Comparison of ENCODE assay signal across 29 cellular contexts in the genomic region with DNA sequence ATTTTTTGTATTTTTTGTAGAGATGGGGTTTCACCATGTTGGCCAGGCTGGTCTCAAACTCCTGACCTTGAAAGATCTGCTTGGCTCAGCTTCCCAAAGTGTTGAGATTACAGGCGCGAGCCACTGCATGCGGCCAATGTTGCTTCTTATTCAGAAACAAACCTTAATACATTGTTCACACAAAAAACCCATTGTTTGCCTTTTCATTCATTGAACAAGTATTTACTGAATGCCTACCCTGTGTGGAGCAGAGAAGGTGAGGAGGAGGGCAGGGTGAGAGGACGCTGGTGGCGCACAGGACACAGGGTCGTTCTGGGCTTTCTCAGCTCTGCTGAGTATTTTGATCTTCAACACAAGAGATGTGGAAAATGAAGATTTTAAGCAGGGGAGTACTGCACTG. TPM values are rescaled to one million over a fixed set of nuclear protein-coding genes. Genes with fewer than 3 reads are reported as not detected.
"Had no signal": no experiment of that assay in that cellular context is flagged by ENCODE, and none has a peak within 500 bp of the region (broad histone marks: within the 10 kb centered on the region; RNA-seq: fewer than 3 reads in every experiment).

No MANE protein-coding gene starts in this region.

- H3K27ac Mint-ChIP-seq: activated CD4-positive, alpha-beta memory T cell treated with anti-CD3 and anti-CD28 coated beads, Interleukin-2, amount 10 ng/mL, durations not matched to agents 7 days and 5 days; activated CD4-positive, alpha-beta T cell treated with anti-CD3 and anti-CD28 coated beads, Interleukin-2, amount 10 ng/mL, durations not matched to agents 7 days and 5 days; activated naive CD4-positive, alpha-beta T cell treated with anti-CD3 and anti-CD28 coated beads, Interleukin-2, amount 10 ng/mL, durations not matched to agents 7 days and 5 days; activated naive CD8-positive, alpha-beta T cell treated with anti-CD3 and anti-CD28 coated beads for 36 hours; activated T-cell treated with anti-CD3 and anti-CD28 coated beads, Interleukin-2, amount 50 U/mL, for 72 hours; activated T-helper 2 cell treated with anti-CD3 and anti-CD28 coated beads, Interferon-gamma antibody, Interleukin-2, Interleukin-4, amounts not matched to agents 10 μg/mL and 5 μg/mL and 100 μg/mL, durations not matched to agents 14 hours and 24 hours and 36 hours; T-cell had no signal

- DNase-seq: activated CD4-positive, alpha-beta memory T cell treated with anti-CD3 and anti-CD28 coated beads, Interleukin-2, amount 10 ng/mL, durations not matched to agents 7 days and 5 days; activated CD4-positive, alpha-beta T cell treated with anti-CD3 and anti-CD28 coated beads, Interleukin-2, amount 10 ng/mL, durations not matched to agents 7 days and 5 days; activated CD4-positive, CD25-positive, alpha-beta regulatory T cell; activated gamma-delta T cell treated with Interleukin-2 at 50 U/mL for 16 hours; activated naive CD4-positive, alpha-beta T cell treated with anti-CD3 and anti-CD28 coated beads, Interleukin-2, amount 10 ng/mL, durations not matched to agents 7 days and 5 days; activated naive CD8-positive, alpha-beta T cell treated with anti-CD3 and anti-CD28 coated beads for 36 hours; activated T-cell treated with anti-CD3 and anti-CD28 coated beads for 4 hours; activated T-cell treated with anti-CD3 and anti-CD28 coated beads, Interleukin-2, amount 50 U/mL, for 72 hours; caudate nucleus; Kasumi-1; NCI-H1048; NCI-H146; NCI-H187 treated with DMSO at 0.1 percent for 48 hours; NCI-H2081 treated with DMSO at 0.1 percent for 48 hours; NCI-H446; NCI-H524; NCI-H82; SIG-M5; T-cell; T-helper 2 cell; T1000 had no signal

- H3K4me3 ChIP-seq: SK-N-MC had no signal

- H3K27ac ChIP-seq: SK-N-MC, VCaP had no signal

- FAIRE-seq: TTC549 had no signal

- H3K36me3 Mint-ChIP-seq: activated naive CD4-positive, alpha-beta T cell treated with anti-CD3 and anti-CD28 coated beads, Interleukin-2, amount 10 ng/mL, durations not matched to agents 7 days and 5 days; activated naive CD8-positive, alpha-beta T cell treated with anti-CD3 and anti-CD28 coated beads for 36 hours; T-cell had no signal

- H3K9me3 Mint-ChIP-seq: activated CD4-positive, alpha-beta memory T cell treated with anti-CD3 and anti-CD28 coated beads, Interleukin-2, amount 10 ng/mL, durations not matched to agents 7 days and 5 days; activated CD4-positive, alpha-beta T cell treated with anti-CD3 and anti-CD28 coated beads, Interleukin-2, amount 10 ng/mL, durations not matched to agents 7 days and 5 days; activated naive CD4-positive, alpha-beta T cell treated with anti-CD3 and anti-CD28 coated beads, Interleukin-2, amount 10 ng/mL, durations not matched to agents 7 days and 5 days; activated naive CD8-positive, alpha-beta T cell treated with anti-CD3 and anti-CD28 coated beads for 36 hours; activated T-cell treated with anti-CD3 and anti-CD28 coated beads, Interleukin-2, amount 50 U/mL, for 72 hours; activated T-helper 2 cell treated with anti-CD3 and anti-CD28 coated beads, Interferon-gamma antibody, Interleukin-2, Interleukin-4, amounts not matched to agents 10 μg/mL and 5 μg/mL and 100 μg/mL, durations not matched to agents 14 hours and 24 hours and 36 hours; T-cell had no signal

- H3K4me3 Mint-ChIP-seq: activated CD4-positive, alpha-beta memory T cell treated with anti-CD3 and anti-CD28 coated beads, Interleukin-2, amount 10 ng/mL, durations not matched to agents 7 days and 5 days; activated CD4-positive, alpha-beta T cell treated with anti-CD3 and anti-CD28 coated beads, Interleukin-2, amount 10 ng/mL, durations not matched to agents 7 days and 5 days; activated naive CD4-positive, alpha-beta T cell treated with anti-CD3 and anti-CD28 coated beads, Interleukin-2, amount 10 ng/mL, durations not matched to agents 7 days and 5 days; activated naive CD8-positive, alpha-beta T cell treated with anti-CD3 and anti-CD28 coated beads for 36 hours; activated T-cell treated with anti-CD3 and anti-CD28 coated beads, Interleukin-2, amount 50 U/mL, for 72 hours; T-cell had no signal

- H3K4me1 Mint-ChIP-seq: activated CD4-positive, alpha-beta memory T cell treated with anti-CD3 and anti-CD28 coated beads, Interleukin-2, amount 10 ng/mL, durations not matched to agents 7 days and 5 days; activated CD4-positive, alpha-beta T cell treated with anti-CD3 and anti-CD28 coated beads, Interleukin-2, amount 10 ng/mL, durations not matched to agents 7 days and 5 days; activated naive CD4-positive, alpha-beta T cell treated with anti-CD3 and anti-CD28 coated beads, Interleukin-2, amount 10 ng/mL, durations not matched to agents 7 days and 5 days; activated naive CD8-positive, alpha-beta T cell treated with anti-CD3 and anti-CD28 coated beads for 36 hours had no signal

RNA-seq across cellular contexts. Expression of a gene that starts 8.0 kb away (rescaled TPM):
- total RNA-seq: activated CD4-positive, alpha-beta memory T cell treated with anti-CD3 and anti-CD28 coated beads, Interleukin-2, amount 10 ng/mL, durations not matched to agents 7 days and 5 days; activated CD4-positive, alpha-beta T cell treated with anti-CD3 and anti-CD28 coated beads, Interleukin-2, amount 10 ng/mL, durations not matched to agents 7 days and 5 days; activated CD8-positive, alpha-beta memory T cell treated with anti-CD3 and anti-CD28 coated beads for 36 hours; activated naive CD8-positive, alpha-beta T cell treated with anti-CD3 and anti-CD28 coated beads for 36 hours; activated T-cell treated with anti-CD3 and anti-CD28 coated beads, Interleukin-2, amount 50 U/mL, for 72 hours; activated T-helper 2 cell treated with anti-CD3 and anti-CD28 coated beads, Interferon-gamma antibody, Interleukin-2, Interleukin-4, amounts not matched to agents 10 μg/mL and 5 μg/mL and 100 μg/mL, durations not matched to agents 14 hours and 24 hours and 36 hours; OCI-LY7; RPMI7951; T-cell had no signal

RNA-seq across cellular contexts. Expression of a gene that starts 21.3 kb away (rescaled TPM):
- total RNA-seq: activated CD4-positive, alpha-beta memory T cell treated with anti-CD3 and anti-CD28 coated beads, Interleukin-2, amount 10 ng/mL, durations not matched to agents 7 days and 5 days; activated CD4-positive, alpha-beta T cell treated with anti-CD3 and anti-CD28 coated beads, Interleukin-2, amount 10 ng/mL, durations not matched to agents 7 days and 5 days; activated CD8-positive, alpha-beta memory T cell treated with anti-CD3 and anti-CD28 coated beads for 36 hours; activated naive CD8-positive, alpha-beta T cell treated with anti-CD3 and anti-CD28 coated beads for 36 hours; activated T-cell treated with anti-CD3 and anti-CD28 coated beads, Interleukin-2, amount 50 U/mL, for 72 hours; activated T-helper 2 cell treated with anti-CD3 and anti-CD28 coated beads, Interferon-gamma antibody, Interleukin-2, Interleukin-4, amounts not matched to agents 10 μg/mL and 5 μg/mL and 100 μg/mL, durations not matched to agents 14 hours and 24 hours and 36 hours; OCI-LY7; T-cell had no signal

RNA-seq across cellular contexts. Expression of a gene that starts 38.7 kb away (rescaled TPM):
- total RNA-seq: activated CD4-positive, alpha-beta memory T cell treated with anti-CD3 and anti-CD28 coated beads, Interleukin-2, amount 10 ng/mL, durations not matched to agents 7 days and 5 days; activated CD4-positive, alpha-beta T cell treated with anti-CD3 and anti-CD28 coated beads, Interleukin-2, amount 10 ng/mL, durations not matched to agents 7 days and 5 days; activated CD8-positive, alpha-beta memory T cell treated with anti-CD3 and anti-CD28 coated beads for 36 hours; activated naive CD8-positive, alpha-beta T cell treated with anti-CD3 and anti-CD28 coated beads for 36 hours; activated T-cell treated with anti-CD3 and anti-CD28 coated beads, Interleukin-2, amount 50 U/mL, for 72 hours; activated T-helper 2 cell treated with anti-CD3 and anti-CD28 coated beads, Interferon-gamma antibody, Interleukin-2, Interleukin-4, amounts not matched to agents 10 μg/mL and 5 μg/mL and 100 μg/mL, durations not matched to agents 14 hours and 24 hours and 36 hours; OCI-LY7; RPMI7951; T-cell had no signal

RNA-seq across cellular contexts. Expression of a gene that starts 48.5 kb away (rescaled TPM):
- total RNA-seq: activated CD4-positive, alpha-beta memory T cell treated with anti-CD3 and anti-CD28 coated beads, Interleukin-2, amount 10 ng/mL, durations not matched to agents 7 days and 5 days; activated CD4-positive, alpha-beta T cell treated with anti-CD3 and anti-CD28 coated beads, Interleukin-2, amount 10 ng/mL, durations not matched to agents 7 days and 5 days; activated CD8-positive, alpha-beta memory T cell treated with anti-CD3 and anti-CD28 coated beads for 36 hours; activated naive CD8-positive, alpha-beta T cell treated with anti-CD3 and anti-CD28 coated beads for 36 hours; activated T-cell treated with anti-CD3 and anti-CD28 coated beads, Interleukin-2, amount 50 U/mL, for 72 hours; activated T-helper 2 cell treated with anti-CD3 and anti-CD28 coated beads, Interferon-gamma antibody, Interleukin-2, Interleukin-4, amounts not matched to agents 10 μg/mL and 5 μg/mL and 100 μg/mL, durations not matched to agents 14 hours and 24 hours and 36 hours; OCI-LY7; RPMI7951; T-cell had no signal
- polyA plus RNA-seq: adipose tissue had no signal

RNA-seq across cellular contexts. Expression of a gene that starts 54.3 kb away (rescaled TPM):
- total RNA-seq: activated CD4-positive, alpha-beta memory T cell treated with anti-CD3 and anti-CD28 coated beads, Interleukin-2, amount 10 ng/mL, durations not matched to agents 7 days and 5 days; activated CD4-positive, alpha-beta T cell treated with anti-CD3 and anti-CD28 coated beads, Interleukin-2, amount 10 ng/mL, durations not matched to agents 7 days and 5 days; activated CD8-positive, alpha-beta memory T cell treated with anti-CD3 and anti-CD28 coated beads for 36 hours; activated naive CD8-positive, alpha-beta T cell treated with anti-CD3 and anti-CD28 coated beads for 36 hours; activated T-cell treated with anti-CD3 and anti-CD28 coated beads, Interleukin-2, amount 50 U/mL, for 72 hours; activated T-helper 2 cell treated with anti-CD3 and anti-CD28 coated beads, Interferon-gamma antibody, Interleukin-2, Interleukin-4, amounts not matched to agents 10 μg/mL and 5 μg/mL and 100 μg/mL, durations not matched to agents 14 hours and 24 hours and 36 hours; OCI-LY7; RPMI7951; T-cell had no signal
- polyA plus RNA-seq: adipose tissue had no signal
